In genomic region chr2:158366342-158366741, GRCh38 we compare ENCODE assay signal across 1 cellular context.
TF ChIP-seq lines count a peak whose summit lies in the region.

No MANE protein-coding gene starts in this region.

TF ChIP-seq in GM23338, 12 proteins besides CTCF, POLR2A, EP300 and RAD21 (continued from another document):
- TF ChIP-seq EZH2 (IDR thresholded peaks at IDR 0.05; ENCODE audit: low read depth, unreplicated experiment), result no peak
- TF ChIP-seq REST (IDR thresholded peaks at IDR 0.05; ENCODE audit: unreplicated experiment), result no peak
- no peak for TF ChIP-seq JUNB (IDR thresholded peaks at IDR 0.05; ENCODE audit: unreplicated experiment)
- no peak for TF ChIP-seq ZNF331 (CRISPR knock-in tag; IDR thresholded peaks at IDR 0.05; ENCODE audit: low read depth)
- TF ChIP-seq ZNF114 (CRISPR knock-in tag; IDR thresholded peaks at IDR 0.05), result no peak
- TF ChIP-seq ETS1 (IDR thresholded peaks at IDR 0.05), result no peak
TF ChIP-seq in GM23338: peak in this region for 0.
